Comparison of ENCODE assay signal across 8 cellular contexts in genomic region chr15:68209735-68210408, GRCh38. TPM values are rescaled to one million over a fixed set of nuclear protein-coding genes. Genes with fewer than 3 reads are reported as not detected.
DNase-seq lines count a peak whose midpoint lies in the region; ATAC-seq and TF ChIP-seq lines count a peak whose summit lies in the region.

No MANE protein-coding gene starts in this region.

- H3K4me3 ChIP-seq in GM12865 (ENCODE audit: low read depth, low read length) = no peak overlapping the region
- no peak overlapping the region for H3K4me3 ChIP-seq in smooth muscle cell
- no peak overlapping the region for H3K4me3 ChIP-seq in tibial nerve

- peak; percentile 61 for DNase-seq in GM12865 (ENCODE audit: low read depth)
- peak; percentile 80 for DNase-seq in activated CD4-positive, alpha-beta T cell treated with anti-CD3 and anti-CD28 coated beads, Interleukin-2, amount 10 ng/mL, durations not matched to agents 24 days and 14 days
- peak in 1 of 10 donors; percentile 65 for DNase-seq in naive thymus-derived CD8-positive, alpha-beta T cell
- DNase-seq in NCI-H2081 (lab: John Stamatoyannopoulos, UW) = no peak
- DNase-seq in smooth muscle cell (lab: John Stamatoyannopoulos, UW; ENCODE audit: unreplicated experiment) = no peak
- DNase-seq in tibial nerve (ENCODE audit: low spot score in 2 of 2) = no peak

- H3K36me3 Mint-ChIP-seq in activated CD4-positive, alpha-beta T cell treated with anti-CD3 and anti-CD28 coated beads, Interleukin-2, amount 10 ng/mL, durations not matched to agents 24 days and 14 days (ENCODE audit: low read depth) = peaks cover 12% of the 10 kb centered on the region
- peaks cover 0 to 2% (median 0%) of the 10 kb centered on the region in 3 donors for H3K36me3 Mint-ChIP-seq in naive thymus-derived CD8-positive, alpha-beta T cell

- H3K9me3 ChIP-seq in smooth muscle cell (replicated peaks; ENCODE audit: low read depth) (no peaks in the 10 kb centered on the region), tibial nerve (no peaks in the 10 kb centered on the region)

- no peaks in the 10 kb centered on the region for H3K79me2 ChIP-seq in smooth muscle cell (ENCODE audit: low read depth)

- no peak overlapping the region for H3K9ac ChIP-seq in smooth muscle cell (ENCODE audit: low read depth)

- 82% methylated on average over 13 of the region's 13 CpGs for WGBS in smooth muscle cell (ENCODE audit: low lambda C conversion rate)
- WGBS in tibial nerve, 2 donors = 82 to 88% methylated on average over 13 of the region's 13 CpGs

- POLR2A ChIA-PET in naive thymus-derived CD8-positive, alpha-beta T cell (lab: Charles Lee) = no interaction called here

- H3K27me3 ChIP-seq in smooth muscle cell (ENCODE audit: low read depth) = no peaks in the 10 kb centered on the region
- H3K27me3 ChIP-seq in tibial nerve = no peaks in the 10 kb centered on the region

- no peak for TF ChIP-seq POLR2A in tibial nerve (IDR thresholded peaks at IDR 0.05)

- ATAC-seq in HG02610 (IDR thresholded peaks at IDR 0.05; ENCODE audit: unreplicated experiment) (peak; percentile 50), HG02981 (IDR thresholded peaks at IDR 0.05; ENCODE audit: unreplicated experiment) (no peak)
- ATAC-seq in naive thymus-derived CD8-positive, alpha-beta T cell = peak; percentile 62 to 68

- no peaks in the 10 kb centered on the region for H4K20me1 ChIP-seq in smooth muscle cell (ENCODE audit: low read depth)

- peak overlapping the region; percentile 93 for H3K27ac Mint-ChIP-seq in activated CD4-positive, alpha-beta T cell treated with anti-CD3 and anti-CD28 coated beads, Interleukin-2, amount 10 ng/mL, durations not matched to agents 24 days and 14 days
- H3K27ac Mint-ChIP-seq in naive thymus-derived CD8-positive, alpha-beta T cell = peak overlapping the region in 8 of 10 donors; percentile 34 to 91 (median 72)

- no peaks in the 10 kb centered on the region for H3K9me3 Mint-ChIP-seq in activated CD4-positive, alpha-beta T cell treated with anti-CD3 and anti-CD28 coated beads, Interleukin-2, amount 10 ng/mL, durations not matched to agents 24 days and 14 days
- no peaks in the 10 kb centered on the region for H3K9me3 Mint-ChIP-seq in naive thymus-derived CD8-positive, alpha-beta T cell

- H3K27ac ChIP-seq in smooth muscle cell (ENCODE audit: low read depth) (no peak overlapping the region), tibial nerve (peak overlapping the region in 2 of 4 donors; percentile 42 to 74)

- H2AFZ ChIP-seq in smooth muscle cell (ENCODE audit: low read depth) = no peak overlapping the region

- H3K4me3 Mint-ChIP-seq in activated CD4-positive, alpha-beta T cell treated with anti-CD3 and anti-CD28 coated beads, Interleukin-2, amount 10 ng/mL, durations not matched to agents 24 days and 14 days = peak overlapping the region; percentile 67
- peak overlapping the region in 4 of 10 donors; percentile 14 to 41 (median 20) for H3K4me3 Mint-ChIP-seq in naive thymus-derived CD8-positive, alpha-beta T cell

- intact Hi-C loops in activated CD4-positive, alpha-beta T cell treated with anti-CD3 and anti-CD28 coated beads, Interleukin-2, amount 10 ng/mL, durations not matched to agents 24 days and 14 days (cut with micrococcal nuclease) = no loop called here

- peaks cover 30% of the 10 kb centered on the region for H3K4me1 Mint-ChIP-seq in activated CD4-positive, alpha-beta T cell treated with anti-CD3 and anti-CD28 coated beads, Interleukin-2, amount 10 ng/mL, durations not matched to agents 24 days and 14 days
- H3K4me1 Mint-ChIP-seq in naive thymus-derived CD8-positive, alpha-beta T cell = peaks cover 10 to 23% (median 22%) of the 10 kb centered on the region in 4 donors

- H3K27me3 Mint-ChIP-seq in activated CD4-positive, alpha-beta T cell treated with anti-CD3 and anti-CD28 coated beads, Interleukin-2, amount 10 ng/mL, durations not matched to agents 24 days and 14 days = no peaks in the 10 kb centered on the region
- H3K27me3 Mint-ChIP-seq in naive thymus-derived CD8-positive, alpha-beta T cell = no peaks in the 10 kb centered on the region

- H3K4me1 ChIP-seq in smooth muscle cell (ENCODE audit: low read depth) = no peaks in the 10 kb centered on the region
- peaks cover 0 to 26% (median 12%) of the 10 kb centered on the region in 4 donors for H3K4me1 ChIP-seq in tibial nerve

- no peak for TF ChIP-seq EP300 in tibial nerve (IDR thresholded peaks at IDR 0.05)

- TF ChIP-seq CTCF in GM12865 (IDR thresholded peaks at IDR 0.05; ENCODE audit: insufficient read depth, low read depth, low read length, missing control alignments) = no peak
- TF ChIP-seq CTCF in smooth muscle cell (IDR thresholded peaks at IDR 0.05; ENCODE audit: borderline replicate concordance, insufficient read depth, poor library complexity, severe bottlenecking) = no peak
- no peak for TF ChIP-seq CTCF in tibial nerve (IDR thresholded peaks at IDR 0.05)

- no peaks in the 10 kb centered on the region for H3F3A ChIP-seq in smooth muscle cell (ENCODE audit: low read depth)

- no peak overlapping the region for H3K4me2 ChIP-seq in smooth muscle cell

- H3K36me3 ChIP-seq in smooth muscle cell (ENCODE audit: low read depth) = no peaks in the 10 kb centered on the region
- peaks cover 0 to 20% (median 0%) of the 10 kb centered on the region in 3 donors for H3K36me3 ChIP-seq in tibial nerve

RNA-seq across cellular contexts. Expression of gene CALML4, which starts 4.7 kb away (rescaled TPM):
- 14.6 and 16.5 TPM in 2 replicates for total RNA-seq in activated CD4-positive, alpha-beta T cell treated with anti-CD3 and anti-CD28 coated beads, Interleukin-2, amount 10 ng/mL, durations not matched to agents 24 days and 14 days
- total RNA-seq in naive thymus-derived CD8-positive, alpha-beta T cell = 1 to 10 TPM; 4.1 to 4.7 TPM
- under 1 TPM in 1 of 3 donors, not detected in 2; 0.65 TPM for polyA plus RNA-seq in naive thymus-derived CD8-positive, alpha-beta T cell
- 1.3 and 2.2 TPM in 2 replicates for total RNA-seq in smooth muscle cell
- polyA plus RNA-seq in smooth muscle cell = 2.6 and 3.2 TPM in 2 replicates
- 10 to 100 TPM in 3 of 4 donors, 1 to 10 TPM in 1; 7.5 to 27.1 (median 13.6) TPM for total RNA-seq in tibial nerve

RNA-seq across cellular contexts. Expression of gene CLN6, which starts 19.7 kb away (rescaled TPM):
- 99.0 and 102 TPM in 2 replicates for total RNA-seq in activated CD4-positive, alpha-beta T cell treated with anti-CD3 and anti-CD28 coated beads, Interleukin-2, amount 10 ng/mL, durations not matched to agents 24 days and 14 days
- total RNA-seq in naive thymus-derived CD8-positive, alpha-beta T cell = 10 to 100 TPM; 18.5 to 22.3 TPM
- polyA plus RNA-seq in naive thymus-derived CD8-positive, alpha-beta T cell = 1 to 10 TPM; 2.4 to 4.1 (median 3.3) TPM
- total RNA-seq in smooth muscle cell = 11.5 and 15.2 TPM in 2 replicates
- 2.5 and 3.0 TPM in 2 replicates for polyA plus RNA-seq in smooth muscle cell
- 10 to 100 TPM; 10.0 to 28.8 (median 16.3) TPM for total RNA-seq in tibial nerve

Comparison
In these comparisons a context has a peak if more than half of its experiments do, and no peak if none do; other contexts are left out.
1. DNase-seq: peak in GM12865 (single experiment) and activated CD4-positive, alpha-beta T cell treated with anti-CD3 and anti-CD28 coated beads, Interleukin-2, amount 10 ng/mL, durations not matched to agents 24 days and 14 days (single experiment); none in NCI-H2081 (0 of 2), smooth muscle cell (single experiment) and tibial nerve (0 of 2).